31 cellular contexts compared by ENCODE assay signal in the genomic region with DNA sequence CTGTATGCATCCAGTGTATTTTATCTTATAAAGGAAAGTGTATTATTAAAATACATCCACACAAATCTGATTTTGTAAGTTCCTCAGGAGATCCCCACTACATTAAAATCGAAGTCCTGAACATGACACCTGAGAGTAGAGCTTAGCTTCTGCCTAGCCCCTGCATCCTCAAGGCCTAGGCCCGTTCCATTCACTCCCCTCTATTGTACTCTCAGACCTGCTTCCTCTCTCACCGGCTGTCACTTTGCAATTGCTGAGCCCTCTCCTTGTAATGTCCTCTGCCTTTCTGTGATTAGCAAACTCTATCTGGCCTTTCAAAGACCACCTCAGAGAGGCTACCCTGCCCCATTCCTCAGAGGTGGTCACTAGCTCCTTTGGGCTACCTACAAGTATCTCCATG.
"Had no signal": no experiment of that assay in that cellular context is flagged by ENCODE, and none has a peak within 500 bp of the region (broad histone marks: within the 10 kb centered on the region; RNA-seq: fewer than 3 reads in every experiment).

No MANE protein-coding gene starts in this region.

- H3K36me3 Mint-ChIP-seq: activated naive CD4-positive, alpha-beta T cell treated with anti-CD3 and anti-CD28 coated beads, Interleukin-2, amount 50 U/mL, for 24 hours; activated naive CD8-positive, alpha-beta T cell treated with anti-CD3 and anti-CD28 coated beads for 36 hours; brain had no signal

- H3K4me3 ChIP-seq: adrenal gland, ascending aorta, coronary artery, dorsolateral prefrontal cortex had no signal

- H3K4me3 Mint-ChIP-seq: activated CD8-positive, alpha-beta T cell treated with anti-CD3 and anti-CD28 coated beads for 36 hours; activated naive CD4-positive, alpha-beta T cell treated with anti-CD3 and anti-CD28 coated beads for 36 hours; activated naive CD4-positive, alpha-beta T cell treated with anti-CD3 and anti-CD28 coated beads, Interleukin-2, amount 50 U/mL, for 24 hours; activated naive CD8-positive, alpha-beta T cell treated with anti-CD3 and anti-CD28 coated beads for 36 hours; activated naive CD8-positive, alpha-beta T cell treated with anti-CD3 and anti-CD28 coated beads, Interleukin-2, amount 50 U/mL, for 24 hours; activated T-helper 1 cell treated with anti-CD3 and anti-CD28 coated beads, Interleukin-12 subunit alpha, Interleukin-12 subunit beta, Interleukin-2, Interleukin-4 antibody, amounts not matched to agents 30 ng/mL and 10 ng/mL and 1 ng/mL, durations not matched to agents 14 hours and 24 hours and 36 hours; brain; central memory CD8-positive, alpha-beta T cell; dendritic cell treated with granulocyte-macrophage colony-stimulating factor and Interleukin-4, amounts not matched to agents 40 ng/mL and 50 ng/mL, for 4 days; endodermal cell had no signal

- DNase-seq: activated CD4-positive, alpha-beta T cell treated with anti-CD3 and anti-CD28 coated beads for 1 hour; activated CD4-positive, alpha-beta T cell treated with anti-CD3 and anti-CD28 coated beads for 48 hours; activated CD4-positive, alpha-beta T cell treated with anti-CD3 and anti-CD28 coated beads, Interleukin-2, amount 50 U/mL, for 1 hour; activated CD4-positive, alpha-beta T cell treated with anti-CD3 and anti-CD28 coated beads, Interleukin-2, amount 50 U/mL, for 48 hours; activated CD8-positive, alpha-beta memory T cell treated with anti-CD3 and anti-CD28 coated beads for 24 hours; activated CD8-positive, alpha-beta T cell treated with anti-CD3 and anti-CD28 coated beads for 36 hours; activated effector memory CD4-positive, alpha-beta T cell treated with anti-CD3 and anti-CD28 coated beads, Interleukin-2, amount 50 U/mL, for 16 hours; activated naive CD4-positive, alpha-beta T cell treated with anti-CD3 and anti-CD28 coated beads for 36 hours; activated naive CD8-positive, alpha-beta T cell treated with anti-CD3 and anti-CD28 coated beads for 36 hours; activated naive CD8-positive, alpha-beta T cell treated with anti-CD3 and anti-CD28 coated beads, Interleukin-2, amount 50 U/mL, for 24 hours; activated T-cell treated with anti-CD3 and anti-CD28 coated beads, Interleukin-2, amount 50 U/mL, for 1 hour; activated T-cell treated with anti-CD3 and anti-CD28 coated beads, Interleukin-2, amount 50 U/mL, for 48 hours; adrenal gland; amygdala; dorsolateral prefrontal cortex; effector memory CD4-positive, alpha-beta T cell; endodermal cell; foreskin fibroblast; head of caudate nucleus; T-helper 2 cell had no signal

- H3K4me1 ChIP-seq: adrenal gland, ascending aorta had no signal

- H3K4me1 Mint-ChIP-seq: central memory CD8-positive, alpha-beta T cell; endodermal cell had no signal

- H3K27me3 Mint-ChIP-seq: activated CD8-positive, alpha-beta T cell treated with anti-CD3 and anti-CD28 coated beads for 36 hours; activated naive CD8-positive, alpha-beta T cell treated with anti-CD3 and anti-CD28 coated beads for 36 hours; central memory CD8-positive, alpha-beta T cell; dendritic cell treated with granulocyte-macrophage colony-stimulating factor and Interleukin-4, amounts not matched to agents 40 ng/mL and 50 ng/mL, for 4 days had no signal

- H3K27ac Mint-ChIP-seq: activated CD8-positive, alpha-beta T cell treated with anti-CD3 and anti-CD28 coated beads for 36 hours; activated naive CD4-positive, alpha-beta T cell treated with anti-CD3 and anti-CD28 coated beads for 36 hours; activated naive CD4-positive, alpha-beta T cell treated with anti-CD3 and anti-CD28 coated beads, Interleukin-2, amount 50 U/mL, for 24 hours; activated naive CD8-positive, alpha-beta T cell treated with anti-CD3 and anti-CD28 coated beads for 36 hours; activated naive CD8-positive, alpha-beta T cell treated with anti-CD3 and anti-CD28 coated beads, Interleukin-2, amount 50 U/mL, for 24 hours; activated T-helper 1 cell treated with anti-CD3 and anti-CD28 coated beads, Interleukin-12 subunit alpha, Interleukin-12 subunit beta, Interleukin-2, Interleukin-4 antibody, amounts not matched to agents 30 ng/mL and 10 ng/mL and 1 ng/mL, durations not matched to agents 14 hours and 24 hours and 36 hours; activated T-helper 2 cell treated with anti-CD3 and anti-CD28 coated beads, Interferon-gamma antibody, Interleukin-2, Interleukin-4, amounts not matched to agents 10 μg/mL and 5 μg/mL and 100 μg/mL, durations not matched to agents 14 hours and 24 hours and 36 hours; brain; dendritic cell treated with granulocyte-macrophage colony-stimulating factor and Interleukin-4, amounts not matched to agents 40 ng/mL and 50 ng/mL, for 4 days; endodermal cell had no signal

- FAIRE-seq: bronchial epithelial cell, frontal cortex had no signal

- H3K9me3 ChIP-seq: adrenal gland, ascending aorta had no signal

- H3K9me3 Mint-ChIP-seq: activated CD8-positive, alpha-beta T cell treated with anti-CD3 and anti-CD28 coated beads for 36 hours; activated naive CD4-positive, alpha-beta T cell treated with anti-CD3 and anti-CD28 coated beads for 36 hours; activated naive CD4-positive, alpha-beta T cell treated with anti-CD3 and anti-CD28 coated beads, Interleukin-2, amount 50 U/mL, for 24 hours; activated naive CD8-positive, alpha-beta T cell treated with anti-CD3 and anti-CD28 coated beads for 36 hours; activated naive CD8-positive, alpha-beta T cell treated with anti-CD3 and anti-CD28 coated beads, Interleukin-2, amount 50 U/mL, for 24 hours; activated T-helper 1 cell treated with anti-CD3 and anti-CD28 coated beads, Interleukin-12 subunit alpha, Interleukin-12 subunit beta, Interleukin-2, Interleukin-4 antibody, amounts not matched to agents 30 ng/mL and 10 ng/mL and 1 ng/mL, durations not matched to agents 14 hours and 24 hours and 36 hours; activated T-helper 2 cell treated with anti-CD3 and anti-CD28 coated beads, Interferon-gamma antibody, Interleukin-2, Interleukin-4, amounts not matched to agents 10 μg/mL and 5 μg/mL and 100 μg/mL, durations not matched to agents 14 hours and 24 hours and 36 hours; brain; central memory CD8-positive, alpha-beta T cell; dendritic cell treated with granulocyte-macrophage colony-stimulating factor and Interleukin-4, amounts not matched to agents 40 ng/mL and 50 ng/mL, for 4 days; endodermal cell had no signal

- H3K27ac ChIP-seq: adrenal gland, ascending aorta, coronary artery, dorsolateral prefrontal cortex had no signal

- H3K36me3 ChIP-seq: adrenal gland, ascending aorta had no signal

- H3K27me3 ChIP-seq: adrenal gland, ascending aorta, dorsolateral prefrontal cortex had no signal

- ATAC-seq: activated CD8-positive, alpha-beta T cell treated with anti-CD3 and anti-CD28 coated beads for 36 hours; activated naive CD8-positive, alpha-beta T cell treated with anti-CD3 and anti-CD28 coated beads, Interleukin-2, amount 50 U/mL, for 24 hours; esophagus mucosa had no signal
